In genomic region chr15:80159301-80159700, GRCh38 we compare ENCODE assay signal across 1 cellular context.
TF ChIP-seq lines count a peak whose summit lies in the region.

No MANE protein-coding gene starts in this region.

TF ChIP-seq in IMR-90, 13 proteins besides CTCF, POLR2A, EP300 and RAD21:
- TF ChIP-seq MAZ (IDR thresholded peaks at IDR 0.05; ENCODE audit: borderline replicate concordance, low read depth, low read length) (no peak), CHD1 (IDR thresholded peaks at IDR 0.05; ENCODE audit: low read depth, low read length) (no peak), USF2 (IDR thresholded peaks at IDR 0.05; ENCODE audit: low read depth, low read length) (no peak)
